ENCODE assay signal across 16 cellular contexts in the genomic region with DNA sequence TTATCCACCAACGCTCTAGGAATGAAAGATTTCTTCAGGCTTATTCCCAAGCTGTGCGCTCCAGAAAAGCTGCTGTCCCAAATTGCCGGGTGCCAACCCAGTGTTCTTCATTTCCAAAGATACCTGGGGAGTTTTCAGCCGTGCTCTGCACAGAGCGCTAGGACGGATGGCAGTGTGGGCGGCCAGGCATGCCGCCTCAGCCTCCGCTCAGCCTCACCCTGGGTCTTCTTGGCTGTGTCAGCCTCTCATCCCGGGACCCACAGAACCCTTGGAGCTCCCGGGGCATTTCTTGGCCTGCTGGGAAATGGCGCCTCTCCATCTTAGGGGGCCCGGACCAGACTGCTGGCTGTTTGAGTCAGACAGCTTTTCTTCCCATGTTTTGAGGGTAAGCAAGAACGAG.
DNase-seq lines count a peak whose midpoint lies in the region; ATAC-seq and TF ChIP-seq lines count a peak whose summit lies in the region.
"Had no signal": no experiment of that assay in that cellular context is flagged by ENCODE, and none has a peak within 500 bp of the region (broad histone marks: within the 10 kb centered on the region; RNA-seq: fewer than 3 reads in every experiment).

No MANE protein-coding gene starts in this region.

- H3K27ac ChIP-seq in OCI-LY1 (ENCODE audit: low read depth, low read length, poor library complexity, severe bottlenecking), result peak overlapping the region; percentile 98
- H3K27ac ChIP-seq: 22Rv1 had no signal

- TF ChIP-seq CTCF in OCI-LY1 (IDR thresholded peaks at IDR 0.05; ENCODE audit: low read length) (no peak), nephron (IDR thresholded peaks at IDR 0.05; ENCODE audit: unreplicated experiment in 3 of 3) (no peak), osteocyte (IDR thresholded peaks at IDR 0.05) (no peak)

- H3K4me2 ChIP-seq in OCI-LY1 (ENCODE audit: low read length), result peak overlapping the region; percentile 42

- H3K4me1 ChIP-seq in OCI-LY1 (ENCODE audit: insufficient read depth, low read length, severe bottlenecking), result peaks cover 99% of the 10 kb centered on the region

- no peaks in the 10 kb centered on the region for H3K9me3 Mint-ChIP-seq in nephron
- H3K9me3 Mint-ChIP-seq in osteocyte (ENCODE audit: unreplicated experiment), result no peaks in the 10 kb centered on the region
- H3K9me3 Mint-ChIP-seq: CD4-positive, CD25-positive, alpha-beta regulatory T cell; HFFc6 had no signal

- intact Hi-C loops in left ventricle myocardium superior (cut with micrococcal nuclease) (no loop called here), posterior vena cava (cut with DNase I) (no loop called here), sciatic nerve (cut with DNase I) (no loop called here)

- no peaks in the 10 kb centered on the region for H3K9me3 ChIP-seq in OCI-LY1 (ENCODE audit: low read length)

- peak overlapping the region; percentile 22 for H3K4me3 ChIP-seq in OCI-LY1 (ENCODE audit: low read depth, low read length, poor library complexity, severe bottlenecking)

- H3K36me3 Mint-ChIP-seq in nephron (ENCODE audit: low read depth) (no peaks in the 10 kb centered on the region), osteocyte (ENCODE audit: unreplicated experiment) (no peaks in the 10 kb centered on the region)
- H3K36me3 Mint-ChIP-seq: CD4-positive, CD25-positive, alpha-beta regulatory T cell had no signal

- no peak overlapping the region for H2AFZ ChIP-seq in OCI-LY1 (ENCODE audit: low read length)

- ATAC-seq in left ventricle myocardium superior, result no peak
- no peak for ATAC-seq in sciatic nerve

- no peaks in the 10 kb centered on the region for H3K27me3 ChIP-seq in OCI-LY1 (ENCODE audit: insufficient read depth, low read length)

- H3K27ac Mint-ChIP-seq in nephron (peak overlapping the region; percentile 74 to 85 (median 80)), osteocyte (ENCODE audit: unreplicated experiment) (no peak overlapping the region)
- H3K27ac Mint-ChIP-seq: HFFc6 had no signal

- no peaks in the 10 kb centered on the region for H3K79me2 ChIP-seq in OCI-LY1 (ENCODE audit: insufficient read depth, low read length)

- H3K4me3 Mint-ChIP-seq in nephron, result no peak overlapping the region
- H3K4me3 Mint-ChIP-seq in osteocyte (ENCODE audit: unreplicated experiment), result no peak overlapping the region
- H3K4me3 Mint-ChIP-seq: HFFc6 had no signal

- peak overlapping the region; percentile 51; the same call in 1 of the 2 replicates for H3K9ac ChIP-seq in OCI-LY1 (ENCODE audit: low read length)

- H3F3A ChIP-seq in OCI-LY1 (ENCODE audit: insufficient read depth, low read length), result peaks cover 5% of the 10 kb centered on the region; the same call in 1 of the 2 replicates

- no peaks in the 10 kb centered on the region for H3K36me3 ChIP-seq in OCI-LY1 (ENCODE audit: insufficient read depth, low read length)

- DNase-seq in DMS 273 (lab: John Stamatoyannopoulos, UW; ENCODE audit: unreplicated experiment), result peak; percentile 78
- DNase-seq in DMS 273 treated with DMSO at 0.1 percent for 48 hours (lab: John Stamatoyannopoulos, UW), result no peak
- no peak for DNase-seq in left ventricle myocardium superior
- no peak for DNase-seq in osteocyte (ENCODE audit: extremely low spot score, unreplicated experiment)
- DNase-seq in posterior vena cava (ENCODE audit: low spot score), result no peak
- DNase-seq in sciatic nerve (ENCODE audit: low spot score), result no peak
- DNase-seq: Calu3; CD4-positive, CD25-positive, alpha-beta regulatory T cell; DMS153; DMS79 treated with DMSO at 0.1 percent for 48 hours; GF-D8; HCEC 1CT; HFFc6 had no signal

- H3K9me2 ChIP-seq in OCI-LY1 (ENCODE audit: low read depth, low read length), result no peaks in the 10 kb centered on the region

- H3K4me1 Mint-ChIP-seq in nephron (peaks cover 19% of the 10 kb centered on the region), osteocyte (ENCODE audit: unreplicated experiment) (no peaks in the 10 kb centered on the region)

- peaks cover 4% of the 10 kb centered on the region for H3K27me3 Mint-ChIP-seq in nephron (ENCODE audit: low read depth)
- H3K27me3 Mint-ChIP-seq in osteocyte (ENCODE audit: unreplicated experiment), result no peaks in the 10 kb centered on the region

- H4K20me1 ChIP-seq in OCI-LY1 (ENCODE audit: insufficient read depth, low read length), result no peaks in the 10 kb centered on the region
